25 cellular contexts compared by ENCODE assay signal in genomic region chr2:78465707-78466106, GRCh38.
DNase-seq lines count a peak whose midpoint lies in the region; ATAC-seq and TF ChIP-seq lines count a peak whose summit lies in the region.
"Had no signal": no experiment of that assay in that cellular context is flagged by ENCODE, and none has a peak within 500 bp of the region (broad histone marks: within the 10 kb centered on the region; RNA-seq: fewer than 3 reads in every experiment).

No MANE protein-coding gene starts in this region.

- H3K9me3 ChIP-seq in BE2C = no peaks in the 10 kb centered on the region
- H3K9me3 ChIP-seq in testis = no peaks in the 10 kb centered on the region
- H3K9me3 ChIP-seq: breast epithelium, colonic mucosa, upper lobe of right lung had no signal

- DNase-seq in BE2C (peak; percentile 6), H4 (ENCODE audit: low spot score) (peak; percentile 38), SK-MEL-5 (ENCODE audit: low read depth, low spot score) (peak; percentile 76), kidney tubule cell (ENCODE audit: low spot score) (peak; percentile 1), testis (no peak)
- DNase-seq in activated CD4-positive, alpha-beta memory T cell treated with anti-CD3 and anti-CD28 coated beads for 36 hours = no peak
- DNase-seq: activated CD4-positive, alpha-beta T cell treated with anti-CD3 and anti-CD28 coated beads for 36 hours; activated CD8-positive, alpha-beta memory T cell treated with anti-CD3 and anti-CD28 coated beads, Interleukin-2, amount 10 ng/mL, durations not matched to agents 7 days and 5 days; activated naive CD4-positive, alpha-beta T cell treated with anti-CD3 and anti-CD28 coated beads, Interleukin-2, amount 50 U/mL, for 16 hours; colonic mucosa; EL; left cardiac atrium; naive thymus-derived CD4-positive, alpha-beta T cell; NCI-H1436 treated with DMSO at 0.1 percent for 48 hours; NCI-H2171 treated with DMSO at 0.1 percent for 48 hours; NCI-H524; RPMI8226; stimulated activated CD4-positive, alpha-beta T cell treated with anti-CD3 and anti-CD28 coated beads, Interleukin-2, amount 100 ng/mL, for 24 hours; T-helper 2 cell; upper lobe of right lung had no signal

- H3K4me1 Mint-ChIP-seq in activated CD4-positive, alpha-beta memory T cell treated with anti-CD3 and anti-CD28 coated beads for 36 hours (ENCODE audit: low read depth) = no peaks in the 10 kb centered on the region
- H3K4me1 Mint-ChIP-seq: activated CD4-positive, alpha-beta T cell treated with anti-CD3 and anti-CD28 coated beads for 36 hours; activated CD8-positive, alpha-beta memory T cell treated with anti-CD3 and anti-CD28 coated beads, Interleukin-2, amount 10 ng/mL, durations not matched to agents 7 days and 5 days; memory B cell; naive thymus-derived CD4-positive, alpha-beta T cell had no signal

- 86 to 92% methylated on average over 3 of the region's 3 CpGs for WGBS in testis, 2 donors

- no peak overlapping the region for H3K4me3 ChIP-seq in BE2C (ENCODE audit: low read depth, low read length)
- no peak overlapping the region for H3K4me3 ChIP-seq in testis
- H3K4me3 ChIP-seq: breast epithelium, colonic mucosa, smooth muscle cell, upper lobe of right lung had no signal

- H3K27ac ChIP-seq in testis = no peak overlapping the region
- H3K27ac ChIP-seq: breast epithelium, colonic mucosa, upper lobe of right lung had no signal

- H3K4me3 Mint-ChIP-seq in activated CD4-positive, alpha-beta memory T cell treated with anti-CD3 and anti-CD28 coated beads for 36 hours = no peak overlapping the region
- H3K4me3 Mint-ChIP-seq: activated CD4-positive, alpha-beta T cell treated with anti-CD3 and anti-CD28 coated beads for 36 hours; activated CD8-positive, alpha-beta memory T cell treated with anti-CD3 and anti-CD28 coated beads, Interleukin-2, amount 10 ng/mL, durations not matched to agents 7 days and 5 days; memory B cell; naive thymus-derived CD4-positive, alpha-beta T cell had no signal

- H3K9me3 Mint-ChIP-seq in activated CD4-positive, alpha-beta memory T cell treated with anti-CD3 and anti-CD28 coated beads for 36 hours = peaks cover 18% of the 10 kb centered on the region

- no peaks in the 10 kb centered on the region for H3K27me3 ChIP-seq in BE2C
- no peaks in the 10 kb centered on the region for H3K27me3 ChIP-seq in testis
- H3K27me3 ChIP-seq: breast epithelium, colonic mucosa, upper lobe of right lung had no signal

- in situ Hi-C loops in SK-MEL-5 (cut with HindIII; ENCODE audit: low pct_unique_long_range_greater_than_20kb, low sequenced_read_pairs) = no loop called here

- H3K36me3 ChIP-seq in BE2C = no peaks in the 10 kb centered on the region
- no peaks in the 10 kb centered on the region for H3K36me3 ChIP-seq in testis (ENCODE audit: low read depth, missing control alignments)
- H3K36me3 ChIP-seq: breast epithelium, colonic mucosa, upper lobe of right lung had no signal

- H3K4me1 ChIP-seq in BE2C (no peaks in the 10 kb centered on the region), testis (no peaks in the 10 kb centered on the region)
- H3K4me1 ChIP-seq: breast epithelium, colonic mucosa, upper lobe of right lung had no signal

- POLR2A ChIA-PET in activated CD4-positive, alpha-beta memory T cell treated with anti-CD3 and anti-CD28 coated beads for 36 hours (lab: Charles Lee) = no interaction called here

- ATAC-seq in GM21825 (IDR thresholded peaks at IDR 0.05; ENCODE audit: unreplicated experiment) (no peak), GM19395 (IDR thresholded peaks at IDR 0.05; ENCODE audit: unreplicated experiment) (no peak)
- ATAC-seq: activated CD4-positive, alpha-beta T cell treated with anti-CD3 and anti-CD28 coated beads for 36 hours; activated CD8-positive, alpha-beta memory T cell treated with anti-CD3 and anti-CD28 coated beads, Interleukin-2, amount 10 ng/mL, durations not matched to agents 7 days and 5 days; left cardiac atrium; naive thymus-derived CD4-positive, alpha-beta T cell; upper lobe of right lung had no signal

- CTCF ChIA-PET in activated CD4-positive, alpha-beta memory T cell treated with anti-CD3 and anti-CD28 coated beads for 36 hours (lab: Charles Lee) = no interaction called here

- no peaks in the 10 kb centered on the region for H3K36me3 Mint-ChIP-seq in activated CD4-positive, alpha-beta memory T cell treated with anti-CD3 and anti-CD28 coated beads for 36 hours
- H3K36me3 Mint-ChIP-seq: activated CD8-positive, alpha-beta memory T cell treated with anti-CD3 and anti-CD28 coated beads, Interleukin-2, amount 10 ng/mL, durations not matched to agents 7 days and 5 days; memory B cell; naive thymus-derived CD4-positive, alpha-beta T cell had no signal

- intact Hi-C loops in activated CD4-positive, alpha-beta memory T cell treated with anti-CD3 and anti-CD28 coated beads for 36 hours (cut with micrococcal nuclease) = no loop called here
- intact Hi-C loops in testis (cut with DNase I; ENCODE audit: low total_unique reads) = no loop called here

- TF ChIP-seq CTCF in BE2C (IDR thresholded peaks at IDR 0.05; ENCODE audit: low read depth, low read length) (peak; percentile 18; the same call in 1 of the 2 replicates), testis (IDR thresholded peaks at IDR 0.05) (no peak)

- no peaks in the 10 kb centered on the region for H3K27me3 Mint-ChIP-seq in activated CD4-positive, alpha-beta memory T cell treated with anti-CD3 and anti-CD28 coated beads for 36 hours
- H3K27me3 Mint-ChIP-seq: activated CD4-positive, alpha-beta T cell treated with anti-CD3 and anti-CD28 coated beads for 36 hours; activated CD8-positive, alpha-beta memory T cell treated with anti-CD3 and anti-CD28 coated beads, Interleukin-2, amount 10 ng/mL, durations not matched to agents 7 days and 5 days; memory B cell; naive thymus-derived CD4-positive, alpha-beta T cell had no signal

- H3K27ac Mint-ChIP-seq in activated CD4-positive, alpha-beta memory T cell treated with anti-CD3 and anti-CD28 coated beads for 36 hours = no peak overlapping the region
- H3K27ac Mint-ChIP-seq: activated CD4-positive, alpha-beta T cell treated with anti-CD3 and anti-CD28 coated beads for 36 hours; activated CD8-positive, alpha-beta memory T cell treated with anti-CD3 and anti-CD28 coated beads, Interleukin-2, amount 10 ng/mL, durations not matched to agents 7 days and 5 days; memory B cell; naive thymus-derived CD4-positive, alpha-beta T cell had no signal

- TF ChIP-seq POLR2A in testis (IDR thresholded peaks at IDR 0.05) = no peak

Comparison
In these comparisons a context has a peak if more than half of its experiments do, and no peak if none do; other contexts are left out.
1. DNase-seq: peak in BE2C (single experiment), H4 (single experiment), SK-MEL-5 (single experiment) and kidney tubule cell (single experiment); none in activated CD4-positive, alpha-beta memory T cell treated with anti-CD3 and anti-CD28 coated beads for 36 hours (single experiment) and testis (single experiment).